In genomic region chr12:65695077-65695865, GRCh38 we compare ENCODE assay signal across 9 cellular contexts.
A peak's percentile ranks its signal among the peaks of the same experiment; 100 is the strongest.
DNase-seq lines count a peak whose midpoint lies in the region; ATAC-seq, FAIRE-seq and TF ChIP-seq lines count a peak whose summit lies in the region.
"Had no signal": no experiment of that assay in that cellular context is flagged by ENCODE, and none has a peak within 500 bp of the region (broad histone marks: within the 10 kb centered on the region; RNA-seq: fewer than 3 reads in every experiment).

No MANE protein-coding gene starts in this region.

- H3K27ac ChIP-seq in ACC112 (ENCODE audit: low read depth, low read length) (peak overlapping the region; percentile 90), K562 (ENCODE audit: extremely low read depth, low read depth, low read length) (no peak overlapping the region), HepG2 (ENCODE audit: extremely low read length, insufficient read depth, low read length) (no peak overlapping the region)

- H3K4me1 ChIP-seq in ACC112 (ENCODE audit: control insufficient read depth, insufficient read depth, low read length, unreplicated experiment), result peaks cover 52% of the 10 kb centered on the region
- no peaks in the 10 kb centered on the region for H3K4me1 ChIP-seq in K562 (replicated peaks in 1 of 2; ENCODE audit: control insufficient read depth in 2 of 2, insufficient read depth in 2 of 2, low read length in 2 of 2)
- H3K4me1 ChIP-seq in HepG2 (ENCODE audit: insufficient read depth, low read length), result 0 out of 2 replicates have a peak, but pooled peaks cover 10% of the 10 kb centered on the region

- DNase-seq in HS-5 (ENCODE audit: low read depth), result peak; percentile 92
- DNase-seq in K562 (ENCODE audit: extremely low read depth in 1 of 4, low spot score in 3 of 4), result peak in 1 of 4 experiments; percentile 42
- peak; percentile 15 for DNase-seq in HepG2 (ENCODE audit: low spot score)
- DNase-seq in germinal center (ENCODE audit: low spot score), result no peak
- no peak for DNase-seq in activated effector memory CD4-positive, alpha-beta T cell treated with anti-CD3 and anti-CD28 coated beads, Interleukin-2, amount 50 U/mL, for 16 hours
- DNase-seq: activated T-cell treated with anti-CD3 and anti-CD28 coated beads, Interleukin-2, amount 50 U/mL, for 24 hours had no signal

- intact Hi-C loops in K562 (cut with micrococcal nuclease), result no loop called here
- intact Hi-C loops in HepG2 (cut with micrococcal nuclease; ENCODE audit: unreplicated experiment), result no loop called here

- no peak for TF ChIP-seq EP300 in K562 (IDR thresholded peaks at IDR 0.05; ENCODE audit: low read length)
- no peak for TF ChIP-seq EP300 in HepG2 (IDR thresholded peaks at IDR 0.05; ENCODE audit: low read depth in 2 of 2, low read length in 2 of 2)
- TF ChIP-seq EP300 in HepG2 (CRISPR knock-in tag; IDR thresholded peaks at IDR 0.05; ENCODE audit: borderline replicate concordance), result no peak

- no peak for FAIRE-seq in K562 (lab: Jason Lieb, UNC)
- no peak for FAIRE-seq in HepG2 (lab: Jason Lieb, UNC)

- POLR2A ChIA-PET in K562 (lab: Yijun Ruan, JAX) (no interaction called here), HepG2 (lab: Yijun Ruan, JAX) (no interaction called here)

- in situ Hi-C loops in K562 (cut with MboI) (no loop called here), HepG2 (cut with HindIII; ENCODE audit: extremely low pct_ligation_motif_present, low pct_unique_long_range_greater_than_20kb) (loop anchor here (25.0 kb wide), 1 partner anchor 383 kb away; no protein-coding TSS in a partner anchor)

- TF ChIP-seq RAD21 in K562 (CRISPR knock-in tag; conservative IDR thresholded peaks at IDR 0.05 in 1 of 2, IDR thresholded peaks at IDR 0.05 in 1 of 2) (no peak), HepG2 (CRISPR knock-in tag; IDR thresholded peaks at IDR 0.05) (no peak)

- CTCF ChIA-PET in K562 (lab: Yijun Ruan, JAX; ENCODE audit: low intra/inter-chr PET ratio) (no interaction called here), HepG2 (lab: Yijun Ruan, JAX; ENCODE audit: low intra/inter-chr PET ratio, low total read pairs) (no interaction called here)

- H3K9ac ChIP-seq in K562 (ENCODE audit: insufficient read depth in 1 of 2, low read depth in 2 of 2, low read length in 2 of 2), result no peak overlapping the region
- H3K9ac ChIP-seq in HepG2 (ENCODE audit: insufficient read depth, low read depth, low read length), result no peak overlapping the region

- H3K9me3 ChIP-seq in K562 (replicated peaks; ENCODE audit: control insufficient read depth, insufficient read depth, low read depth, low read length) (no peaks in the 10 kb centered on the region), HepG2 (ENCODE audit: low read length) (no peaks in the 10 kb centered on the region)

- TF ChIP-seq CTCF in K562 (IDR thresholded peaks at IDR 0.05 in 2 of 3, conservative IDR thresholded peaks at IDR 0.05 in 1 of 3; ENCODE audit: insufficient read depth in 2 of 3, low read depth in 1 of 3, low read length in 3 of 3) (no peak), HepG2 (CRISPR knock-in tag; IDR thresholded peaks at IDR 0.05) (no peak)

- H3K36me3 ChIP-seq in ACC112 (ENCODE audit: insufficient read depth, low read length) (no peaks in the 10 kb centered on the region), K562 (ENCODE audit: control insufficient read depth, insufficient read depth, low read length) (no peaks in the 10 kb centered on the region), HepG2 (replicated peaks in 1 of 2; ENCODE audit: control insufficient read depth in 1 of 2, insufficient read depth in 2 of 2, low read length in 2 of 2) (no peaks in the 10 kb centered on the region)

- H3K79me2 ChIP-seq in ACC112 (ENCODE audit: control insufficient read depth, insufficient read depth, low read length, unreplicated experiment) (no peaks in the 10 kb centered on the region), K562 (ENCODE audit: control insufficient read depth, insufficient read depth, low read length) (no peaks in the 10 kb centered on the region), HepG2 (ENCODE audit: insufficient read depth, low read length) (no peaks in the 10 kb centered on the region)

- H3K27me3 ChIP-seq in ACC112 (ENCODE audit: insufficient read depth, low read length) (no peaks in the 10 kb centered on the region), K562 (ENCODE audit: control insufficient read depth in 2 of 2, insufficient read depth in 2 of 2, low read length in 2 of 2) (no peaks in the 10 kb centered on the region), HepG2 (ENCODE audit: control insufficient read depth in 1 of 2, insufficient read depth in 2 of 2, low read length in 2 of 2) (peaks cover 1 to 4% of the 10 kb centered on the region in 2 experiments; a peak in 2 of 5 replicates)

- H3K4me3 ChIP-seq in ACC112 (ENCODE audit: low read depth, low read length), result peak overlapping the region; percentile 20
- no peak overlapping the region for H3K4me3 ChIP-seq in K562
- H3K4me3 ChIP-seq in HepG2 (replicated peaks in 1 of 3; ENCODE audit: insufficient read depth in 1 of 3, low read depth in 2 of 3, low read length in 3 of 3), result no peak overlapping the region

- H3K9me1 ChIP-seq in K562 (ENCODE audit: control insufficient read depth, insufficient read depth, low read length), result no peaks in the 10 kb centered on the region

- H4K20me1 ChIP-seq in K562 (replicated peaks; ENCODE audit: control insufficient read depth, insufficient read depth, low read length) (no peaks in the 10 kb centered on the region), HepG2 (ENCODE audit: insufficient read depth, low read length) (no peaks in the 10 kb centered on the region)

- peak overlapping the region; percentile 1 for H2AFZ ChIP-seq in ACC112 (ENCODE audit: low read length, unreplicated experiment)
- no peak overlapping the region for H2AFZ ChIP-seq in K562 (ENCODE audit: low read depth, low read length)
- no peak overlapping the region for H2AFZ ChIP-seq in HepG2 (ENCODE audit: low read length)

- WGBS in K562 (ENCODE audit: insufficient coverage, low coverage, missing lambda C conversion rate), result 0% methylated on average over 4 of the region's 4 CpGs
- WGBS in HepG2 (ENCODE audit: low lambda C conversion rate), result 10% methylated on average over 4 of the region's 4 CpGs

- no peak overlapping the region for H3K4me2 ChIP-seq in K562 (ENCODE audit: insufficient read depth, low read length)
- H3K4me2 ChIP-seq in HepG2 (ENCODE audit: low read depth, low read length), result no peak overlapping the region

- no TSS peak for BruUV-seq in K562 (replicated peaks; lab: Mats Ljungman, UMichigan)
- no TSS peak for BruUV-seq in HepG2 (replicated peaks; lab: Mats Ljungman, UMichigan)

- no peak for TF ChIP-seq POLR2A in K562 (conservative IDR thresholded peaks at IDR 0.05)
- TF ChIP-seq POLR2A in HepG2 (IDR thresholded peaks at IDR 0.05; ENCODE audit: insufficient read depth in 1 of 2, low read depth in 2 of 2, low read length in 2 of 2), result no peak

- ATAC-seq in K562, result peak; percentile 41; the same call in 2 of the 3 replicates
- ATAC-seq in HepG2, result peak; percentile 59; the same call in 2 of the 3 replicates
- no peak for ATAC-seq in HG03521 (IDR thresholded peaks at IDR 0.05; ENCODE audit: unreplicated experiment)
- ATAC-seq in GM21786 (IDR thresholded peaks at IDR 0.05; ENCODE audit: unreplicated experiment), result no peak

TF ChIP-seq in K562, 482 proteins besides CTCF, POLR2A, EP300 and RAD21 (continues in another document):
- TF ChIP-seq HLTF (IDR thresholded peaks at IDR 0.05) (no peak), PTRF (tag; IDR thresholded peaks at IDR 0.05) (no peak)

TF ChIP-seq in HepG2, 621 proteins besides CTCF, POLR2A, EP300 and RAD21 (continues in another document):
- TF ChIP-seq LBX2 (CRISPR knock-in tag; IDR thresholded peaks at IDR 0.05; ENCODE audit: borderline replicate concordance) (no peak), AHR (CRISPR knock-in tag; IDR thresholded peaks at IDR 0.05) (no peak), NFAT5 (CRISPR knock-in tag; IDR thresholded peaks at IDR 0.05) (no peak), MAFK (conservative IDR thresholded peaks at IDR 0.05 in 1 of 2, IDR thresholded peaks at IDR 0.05 in 1 of 2; ENCODE audit: low read length in 2 of 2) (no peak), MBNL3 (CRISPR knock-in tag; conservative IDR thresholded peaks at IDR 0.05) (no peak)

Comparison
In these comparisons a context has a peak if more than half of its experiments do, and no peak if none do; other contexts are left out.
1. DNase-seq: peak in HS-5 (single experiment) and HepG2 (single experiment); none in germinal center (single experiment) and activated effector memory CD4-positive, alpha-beta T cell treated with anti-CD3 and anti-CD28 coated beads, Interleukin-2, amount 50 U/mL, for 16 hours (single experiment).
2. ATAC-seq: peak in K562 (single experiment) and HepG2 (single experiment); none in HG03521 (single experiment) and GM21786 (single experiment).